ENCODE assay signal across 29 cellular contexts in the genomic region with DNA sequence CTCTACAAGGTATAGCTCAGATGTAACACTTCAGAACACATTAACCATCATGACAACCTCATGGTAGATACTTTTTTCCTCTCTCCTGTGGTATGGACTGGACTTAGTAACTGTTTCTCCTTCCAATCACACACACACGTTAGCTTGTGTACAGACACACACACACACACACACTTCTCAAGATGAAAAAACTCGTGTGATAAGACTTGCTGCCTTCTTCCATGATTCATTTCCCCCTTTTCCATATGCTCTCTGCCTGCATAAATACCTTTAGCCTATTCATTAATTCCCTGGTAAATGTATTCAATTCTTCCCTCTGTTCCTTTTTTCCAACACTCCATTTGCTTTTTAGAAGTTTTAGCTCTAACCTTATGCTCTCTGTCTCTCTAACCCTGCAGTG.
"Had no signal": no experiment of that assay in that cellular context is flagged by ENCODE, and none has a peak within 500 bp of the region (broad histone marks: within the 10 kb centered on the region; RNA-seq: fewer than 3 reads in every experiment).

No MANE protein-coding gene starts in this region.

- H3K27me3 Mint-ChIP-seq: dendritic cell treated with granulocyte-macrophage colony-stimulating factor and Interleukin-4, amounts not matched to agents 40 ng/mL and 50 ng/mL, for 4 days had no signal

- H3K4me2 ChIP-seq: neural progenitor cell had no signal

- H3K27ac ChIP-seq: ascending aorta, foreskin keratinocyte, heart right ventricle, left lung, lower lobe of right lung, neural progenitor cell, right atrium auricular region, spleen, suprapubic skin, tibial artery, upper lobe of right lung had no signal

- H3K27me3 ChIP-seq: ascending aorta, left lung, neural progenitor cell, right atrium auricular region, spleen, suprapubic skin, tibial artery, upper lobe of right lung had no signal

- H3K4me1 Mint-ChIP-seq: natural killer cell had no signal

- H3K9ac ChIP-seq: neural progenitor cell had no signal

- H3K9me3 Mint-ChIP-seq: activated T-cell treated with anti-CD3 and anti-CD28 coated beads, Interleukin-2, amount 50 U/mL, for 72 hours; dendritic cell treated with granulocyte-macrophage colony-stimulating factor and Interleukin-4, amounts not matched to agents 40 ng/mL and 50 ng/mL, for 4 days; natural killer cell; neural progenitor cell; T-helper 1 cell treated with Interleukin-12 subunit alpha and Interleukin-12 subunit beta and Interleukin-4 antibody, amounts not matched to agents 30 μg/mL and 1 μg/mL, for 36 hours had no signal

- H3K36me3 Mint-ChIP-seq: activated naive CD8-positive, alpha-beta T cell; natural killer cell; neural progenitor cell had no signal

- H3K4me3 Mint-ChIP-seq: activated CD8-positive, alpha-beta T cell treated with anti-CD3 and anti-CD28 coated beads, Interleukin-2, amount 10 ng/mL, durations not matched to agents 7 days and 5 days; activated naive CD8-positive, alpha-beta T cell; activated T-cell treated with anti-CD3 and anti-CD28 coated beads, Interleukin-2, amount 50 U/mL, for 72 hours; dendritic cell treated with granulocyte-macrophage colony-stimulating factor and Interleukin-4, amounts not matched to agents 40 ng/mL and 50 ng/mL, for 4 days; natural killer cell; neural progenitor cell; T-helper 1 cell treated with Interleukin-12 subunit alpha and Interleukin-12 subunit beta and Interleukin-4 antibody, amounts not matched to agents 30 μg/mL and 1 μg/mL, for 36 hours had no signal

- H3K36me3 ChIP-seq: ascending aorta, heart right ventricle, left lung, lower lobe of right lung, neural progenitor cell, right atrium auricular region, spleen, suprapubic skin, tibial artery, upper lobe of right lung had no signal

- H3K27ac Mint-ChIP-seq: activated CD8-positive, alpha-beta T cell treated with anti-CD3 and anti-CD28 coated beads, Interleukin-2, amount 10 ng/mL, durations not matched to agents 7 days and 5 days; activated naive CD8-positive, alpha-beta T cell; activated T-cell treated with anti-CD3 and anti-CD28 coated beads, Interleukin-2, amount 50 U/mL, for 72 hours; dendritic cell treated with granulocyte-macrophage colony-stimulating factor and Interleukin-4, amounts not matched to agents 40 ng/mL and 50 ng/mL, for 4 days; natural killer cell; neural progenitor cell; T-helper 1 cell treated with Interleukin-12 subunit alpha and Interleukin-12 subunit beta and Interleukin-4 antibody, amounts not matched to agents 30 μg/mL and 1 μg/mL, for 36 hours had no signal

- H3K4me3 ChIP-seq: ascending aorta, heart right ventricle, left lung, lower lobe of right lung, neural progenitor cell, right atrium auricular region, spleen, suprapubic skin, tibial artery, upper lobe of right lung had no signal

- DNase-seq: activated CD4-positive, alpha-beta T cell treated with anti-CD3 and anti-CD28 coated beads for 1 hour; activated CD4-positive, alpha-beta T cell treated with anti-CD3 and anti-CD28 coated beads, Interleukin-2, amount 50 U/mL, for 1 hour; activated CD8-positive, alpha-beta T cell treated with anti-CD3 and anti-CD28 coated beads, Interleukin-2, amount 10 ng/mL, durations not matched to agents 7 days and 5 days; activated effector memory CD4-positive, alpha-beta T cell treated with Interleukin-2 at 50 U/mL for 16 hours; activated naive CD4-positive, alpha-beta T cell treated with Interleukin-2 at 50 U/mL for 16 hours; activated T-cell treated with anti-CD3 and anti-CD28 coated beads for 4 hours; activated T-cell treated with anti-CD3 and anti-CD28 coated beads, Interleukin-2, amount 50 U/mL, for 72 hours; central memory CD4-positive, alpha-beta T cell; effector CD4-positive, alpha-beta T cell; erythroblast; foreskin keratinocyte; heart right ventricle; left lung; lower lobe of right lung; mesendoderm; natural killer cell; spleen; stimulated activated naive CD4-positive, alpha-beta T cell; SW 1271; T-helper 9 cell; tibial artery; upper lobe of right lung had no signal

- H3K9me3 ChIP-seq: ascending aorta, heart right ventricle, left lung, lower lobe of right lung, right atrium auricular region, spleen, suprapubic skin, tibial artery, upper lobe of right lung had no signal

- H2AFZ ChIP-seq: neural progenitor cell had no signal

- ATAC-seq: activated CD8-positive, alpha-beta T cell treated with anti-CD3 and anti-CD28 coated beads, Interleukin-2, amount 10 ng/mL, durations not matched to agents 7 days and 5 days; activated T-cell treated with anti-CD3 and anti-CD28 coated beads, Interleukin-2, amount 50 U/mL, for 72 hours; foreskin keratinocyte; heart right ventricle; left lung; lower lobe of right lung; natural killer cell; upper lobe of right lung had no signal

- H3K4me1 ChIP-seq: ascending aorta, foreskin keratinocyte, heart right ventricle, neural progenitor cell, right atrium auricular region, upper lobe of right lung had no signal
